In genomic region chr15:23374226-23374625, GRCh38 we compare ENCODE assay signal across 7 cellular contexts. TPM values are rescaled to one million over a fixed set of nuclear protein-coding genes. Genes with fewer than 3 reads are reported as not detected.
"Had no signal": no experiment of that assay in that cellular context is flagged by ENCODE, and none has a peak within 500 bp of the region (broad histone marks: within the 10 kb centered on the region; RNA-seq: fewer than 3 reads in every experiment).

No MANE protein-coding gene starts in this region.

RNA-seq across cellular contexts. Expression of gene GOLGA8S, which starts 19.7 kb away (rescaled TPM):
- total RNA-seq: GM23338, H4, H7 had no signal

RNA-seq across cellular contexts. Expression of gene GOLGA6L26, which starts 40.2 kb away (rescaled TPM):
- total RNA-seq: GM23248, GM23338, H1, H4, H7, H9, HFFc6 had no signal
